Comparison of ENCODE assay signal across 4 cellular contexts in genomic region chr7:80922254-80923049, GRCh38.
TF ChIP-seq lines count a peak whose summit lies in the region.

No MANE protein-coding gene starts in this region.

TF ChIP-seq in A549, 52 proteins besides CTCF, POLR2A, EP300 and RAD21:
- TF ChIP-seq EHMT2 (IDR thresholded peaks at IDR 0.05; ENCODE audit: low read depth) (no peak), CEBPB (IDR thresholded peaks at IDR 0.05) (peak; percentile 47 to 78; a peak in 3 of 4 replicates), HMGXB4 (CRISPR knock-in tag; IDR thresholded peaks at IDR 0.05; ENCODE audit: borderline replicate concordance) (no peak)
- TF ChIP-seq, protein P1, sequence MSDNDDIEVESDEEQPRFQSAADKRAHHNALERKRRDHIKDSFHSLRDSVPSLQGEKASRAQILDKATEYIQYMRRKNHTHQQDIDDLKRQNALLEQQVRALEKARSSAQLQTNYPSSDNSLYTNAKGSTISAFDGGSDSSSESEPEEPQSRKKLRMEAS (IDR thresholded peaks at IDR 0.05): no peak

TF ChIP-seq in K562, 482 proteins besides CTCF, POLR2A, EP300 and RAD21:
- no peak for TF ChIP-seq MBD1 (CRISPR knock-in tag; IDR thresholded peaks at IDR 0.05)
- TF ChIP-seq CEBPB (tag; IDR thresholded peaks at IDR 0.05): peak; percentile 44; the same call in 1 of the 2 replicates
- no peak for TF ChIP-seq CEBPG (CRISPR knock-in tag; IDR thresholded peaks at IDR 0.05)
- peak in 1 of 2 experiments; percentile 18; a peak in 1 of 4 replicates for TF ChIP-seq CEBPG (tag; conservative IDR thresholded peaks at IDR 0.05 in 1 of 2, IDR thresholded peaks at IDR 0.05 in 1 of 2)
- TF ChIP-seq HOXB6 (CRISPR knock-in tag; IDR thresholded peaks at IDR 0.05; ENCODE audit: borderline replicate concordance): no peak

TF ChIP-seq in neural cell, 6 proteins besides CTCF, POLR2A, EP300 and RAD21:
- no peak for TF ChIP-seq REST (IDR thresholded peaks at IDR 0.05; ENCODE audit: borderline replicate concordance)
- TF ChIP-seq POLR2AphosphoS5 (IDR thresholded peaks at IDR 0.05): no peak
- no peak for TF ChIP-seq EZH2 (IDR thresholded peaks at IDR 0.05; ENCODE audit: borderline replicate concordance, insufficient read depth, low read length, poor library complexity, severe bottlenecking)
- TF ChIP-seq TAF1 (IDR thresholded peaks at IDR 0.05; ENCODE audit: low read depth): no peak
- no peak for TF ChIP-seq MXI1 (conservative IDR thresholded peaks at IDR 0.05; ENCODE audit: poor library complexity, severe bottlenecking)
- TF ChIP-seq SMC3 (conservative IDR thresholded peaks at IDR 0.05; ENCODE audit: poor library complexity): no peak

TF ChIP-seq in HepG2, 621 proteins besides CTCF, POLR2A, EP300 and RAD21:
- TF ChIP-seq ZNF30 (CRISPR knock-in tag; IDR thresholded peaks at IDR 0.05): no peak
- TF ChIP-seq THYN1 (CRISPR knock-in tag; IDR thresholded peaks at IDR 0.05; ENCODE audit: borderline replicate concordance, low read depth): no peak
- TF ChIP-seq PHB2 (IDR thresholded peaks at IDR 0.05; ENCODE audit: partially characterized antibody): no peak
- no peak for TF ChIP-seq MEIS1 (CRISPR knock-in tag; IDR thresholded peaks at IDR 0.05; ENCODE audit: borderline replicate concordance)
- TF ChIP-seq, protein P2, sequence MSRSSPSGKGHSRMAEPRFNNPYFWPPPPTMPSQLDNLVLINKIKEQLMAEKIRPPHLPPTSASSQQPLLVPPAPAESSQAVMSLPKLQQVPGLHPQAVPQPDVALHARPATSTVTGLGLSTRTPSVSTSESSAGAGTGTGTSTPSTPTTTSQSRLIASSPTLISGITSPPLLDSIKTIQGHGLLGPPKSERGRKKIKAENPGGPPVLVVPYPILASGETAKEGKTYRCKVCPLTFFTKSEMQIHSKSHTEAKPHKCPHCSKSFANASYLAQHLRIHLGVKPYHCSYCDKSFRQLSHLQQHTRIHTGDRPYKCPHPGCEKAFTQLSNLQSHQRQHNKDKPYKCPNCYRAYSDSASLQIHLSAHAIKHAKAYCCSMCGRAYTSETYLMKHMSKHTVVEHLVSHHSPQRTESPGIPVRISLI (CRISPR knock-in tag; IDR thresholded peaks at IDR 0.05; ENCODE audit: borderline replicate concordance): no peak
- no peak for TF ChIP-seq ZNF724P (CRISPR knock-in tag; IDR thresholded peaks at IDR 0.05; ENCODE audit: borderline replicate concordance)
- no peak for TF ChIP-seq MEF2D (CRISPR knock-in tag; IDR thresholded peaks at IDR 0.05)
- TF ChIP-seq CBX1 (IDR thresholded peaks at IDR 0.05; ENCODE audit: low read depth): no peak
- TF ChIP-seq ZNF577 (CRISPR knock-in tag; IDR thresholded peaks at IDR 0.05; ENCODE audit: borderline replicate concordance, low read depth): no peak
- no peak for TF ChIP-seq ZNF329 (CRISPR knock-in tag; IDR thresholded peaks at IDR 0.05; ENCODE audit: low read depth)
- no peak for TF ChIP-seq RAD51 (IDR thresholded peaks at IDR 0.05; ENCODE audit: borderline replicate concordance)
- TF ChIP-seq ZNF251 (CRISPR knock-in tag; IDR thresholded peaks at IDR 0.05): no peak
- TF ChIP-seq ZNF264 (CRISPR knock-in tag; IDR thresholded peaks at IDR 0.05): no peak
- no peak for TF ChIP-seq POGZ (CRISPR knock-in tag; IDR thresholded peaks at IDR 0.05)
- TF ChIP-seq TAF15 (IDR thresholded peaks at IDR 0.05; ENCODE audit: low read depth, low read length, poor library complexity, severe bottlenecking): no peak
- no peak for TF ChIP-seq SATB2 (CRISPR knock-in tag; IDR thresholded peaks at IDR 0.05)
- TF ChIP-seq TOE1 (CRISPR knock-in tag; IDR thresholded peaks at IDR 0.05): no peak
- no peak for TF ChIP-seq ZNF549 (CRISPR knock-in tag; IDR thresholded peaks at IDR 0.05)
- no peak for TF ChIP-seq FOXO1 (CRISPR knock-in tag; IDR thresholded peaks at IDR 0.05)
TF ChIP-seq in HepG2: peak in this region for 0.
